Comparison of ENCODE assay signal across 29 cellular contexts in genomic region chr12:79517363-79517762, GRCh38.
"Had no signal": no experiment of that assay in that cellular context is flagged by ENCODE, and none has a peak within 500 bp of the region (broad histone marks: within the 10 kb centered on the region; RNA-seq: fewer than 3 reads in every experiment).

No MANE protein-coding gene starts in this region.

- H3K27me3 ChIP-seq: colonic mucosa, dorsolateral prefrontal cortex, esophagus muscularis mucosa, esophagus squamous epithelium, foreskin keratinocyte, gastrocnemius medialis, gastroesophageal sphincter, heart left ventricle, heart right ventricle, hepatocyte had no signal

- H3K9me3 ChIP-seq: colonic mucosa, esophagus muscularis mucosa, esophagus squamous epithelium, gastrocnemius medialis, gastroesophageal sphincter had no signal

- H3K79me2 ChIP-seq: hepatocyte had no signal

- FAIRE-seq: colon, endometrium, endothelial cell of umbilical vein, frontal cortex had no signal

- H3K36me3 ChIP-seq: colonic mucosa, esophagus muscularis mucosa, esophagus squamous epithelium, gastrocnemius medialis, gastroesophageal sphincter, heart left ventricle, heart right ventricle had no signal

- H3K9me3 Mint-ChIP-seq: endodermal cell had no signal

- H3K4me3 ChIP-seq: colonic mucosa, coronary artery, dorsolateral prefrontal cortex, esophagus muscularis mucosa, esophagus squamous epithelium, gastrocnemius medialis, gastroesophageal sphincter, heart left ventricle, heart right ventricle, hepatocyte had no signal

- H2AFZ ChIP-seq: hepatocyte had no signal

- H3K27ac Mint-ChIP-seq: dendritic cell treated with granulocyte-macrophage colony-stimulating factor and Interleukin-4, amounts not matched to agents 40 ng/mL and 50 ng/mL, for 4 days; effector memory CD8-positive, alpha-beta T cell; endodermal cell had no signal

- H3K4me2 ChIP-seq: hepatocyte had no signal

- DNase-seq: colonic mucosa; cortex of kidney; dermis blood vessel endothelial cell; dorsolateral prefrontal cortex; effector CD4-positive, alpha-beta T cell; effector CD8-positive, alpha-beta T cell; effector memory CD4-positive, alpha-beta T cell; effector memory CD8-positive, alpha-beta T cell; endodermal cell; erythroblast; esophagus squamous epithelium; foreskin keratinocyte; foreskin melanocyte; gastrocnemius medialis; glutamatergic neuron; head of caudate nucleus; heart left ventricle; heart right ventricle had no signal

- H3K4me3 Mint-ChIP-seq: dendritic cell treated with granulocyte-macrophage colony-stimulating factor and Interleukin-4, amounts not matched to agents 40 ng/mL and 50 ng/mL, for 4 days; effector memory CD8-positive, alpha-beta T cell; endodermal cell had no signal

- H3K27ac ChIP-seq: colonic mucosa, coronary artery, dorsolateral prefrontal cortex, epithelial cell of prostate, esophagus muscularis mucosa, esophagus squamous epithelium, foreskin keratinocyte, gastrocnemius medialis, gastroesophageal sphincter, heart left ventricle, heart right ventricle, hepatocyte had no signal

- H3K27me3 Mint-ChIP-seq: dendritic cell treated with granulocyte-macrophage colony-stimulating factor and Interleukin-4, amounts not matched to agents 40 ng/mL and 50 ng/mL, for 4 days; effector memory CD8-positive, alpha-beta T cell had no signal

- ATAC-seq: effector memory CD8-positive, alpha-beta T cell; esophagus mucosa; foreskin keratinocyte; gastrocnemius medialis; gastroesophageal sphincter; heart left ventricle; heart right ventricle had no signal

- H3K4me1 ChIP-seq: colonic mucosa, esophagus squamous epithelium, gastrocnemius medialis, gastroesophageal sphincter, heart right ventricle had no signal
